Comparison of ENCODE assay signal across 9 cellular contexts in the genomic region with DNA sequence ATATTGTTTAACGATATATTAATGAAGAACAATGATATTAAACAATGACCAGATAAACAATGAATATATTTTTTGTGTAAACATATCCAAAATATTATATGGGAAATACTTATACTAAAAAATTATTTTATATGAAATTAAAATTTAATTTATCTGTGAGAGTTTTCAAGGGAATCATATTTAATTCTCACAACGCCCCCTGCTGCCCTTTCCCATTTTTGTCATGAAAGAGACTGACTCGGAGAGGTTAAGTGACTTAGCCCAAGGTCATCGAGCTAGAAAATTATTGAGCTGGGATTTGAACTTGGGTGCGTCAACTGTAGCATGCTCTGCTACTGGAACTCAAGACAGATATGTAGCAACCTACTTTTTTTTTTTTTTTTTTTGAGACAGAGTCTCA. TPM values are rescaled to one million over a fixed set of nuclear protein-coding genes. Genes with fewer than 3 reads are reported as not detected.
DNase-seq lines count a peak whose midpoint lies in the region; ATAC-seq, FAIRE-seq and TF ChIP-seq lines count a peak whose summit lies in the region.
"Had no signal": no experiment of that assay in that cellular context is flagged by ENCODE, and none has a peak within 500 bp of the region (broad histone marks: within the 10 kb centered on the region; RNA-seq: fewer than 3 reads in every experiment).

No MANE protein-coding gene starts in this region.

- H3K36me3 Mint-ChIP-seq in activated T-helper 2 cell treated with anti-CD3 and anti-CD28 coated beads, Interferon-gamma antibody, Interleukin-2, Interleukin-4, amounts not matched to agents 10 μg/mL and 5 μg/mL and 100 μg/mL, durations not matched to agents 14 hours and 24 hours and 36 hours (ENCODE audit: low read depth): no peaks in the 10 kb centered on the region

- H3K4me1 Mint-ChIP-seq in activated T-helper 2 cell treated with anti-CD3 and anti-CD28 coated beads, Interferon-gamma antibody, Interleukin-2, Interleukin-4, amounts not matched to agents 10 μg/mL and 5 μg/mL and 100 μg/mL, durations not matched to agents 14 hours and 24 hours and 36 hours (ENCODE audit: low read depth): peaks cover 13% of the 10 kb centered on the region

- no TSS peak for BruUV-seq in Panc1 (replicated peaks; lab: Mats Ljungman, UMichigan)

- H3K4me3 Mint-ChIP-seq in activated T-helper 2 cell treated with anti-CD3 and anti-CD28 coated beads, Interferon-gamma antibody, Interleukin-2, Interleukin-4, amounts not matched to agents 10 μg/mL and 5 μg/mL and 100 μg/mL, durations not matched to agents 14 hours and 24 hours and 36 hours (ENCODE audit: low read depth): no peak overlapping the region
- H3K4me3 Mint-ChIP-seq: effector memory CD8-positive, alpha-beta T cell had no signal

- H3K4me3 ChIP-seq in Panc1 (ENCODE audit: low read depth in 2 of 2, low read length in 2 of 2): no peak overlapping the region
- no peak overlapping the region for H3K4me3 ChIP-seq in effector memory CD4-positive, alpha-beta T cell (ENCODE audit: insufficient read depth, low read depth, low read length, poor library complexity, severe bottlenecking)

- no peaks in the 10 kb centered on the region for H3K9me3 ChIP-seq in Panc1 (ENCODE audit: control insufficient read depth, insufficient read depth, low read depth, low read length)
- H3K9me3 ChIP-seq in effector memory CD4-positive, alpha-beta T cell (ENCODE audit: control insufficient read depth, low read length): no peaks in the 10 kb centered on the region

- H3K27ac Mint-ChIP-seq in activated T-helper 2 cell treated with anti-CD3 and anti-CD28 coated beads, Interferon-gamma antibody, Interleukin-2, Interleukin-4, amounts not matched to agents 10 μg/mL and 5 μg/mL and 100 μg/mL, durations not matched to agents 14 hours and 24 hours and 36 hours: no peak overlapping the region
- H3K27ac Mint-ChIP-seq: effector memory CD8-positive, alpha-beta T cell had no signal

- no peaks in the 10 kb centered on the region for H3K9me3 Mint-ChIP-seq in activated T-helper 2 cell treated with anti-CD3 and anti-CD28 coated beads, Interferon-gamma antibody, Interleukin-2, Interleukin-4, amounts not matched to agents 10 μg/mL and 5 μg/mL and 100 μg/mL, durations not matched to agents 14 hours and 24 hours and 36 hours
- H3K9me3 Mint-ChIP-seq: effector memory CD8-positive, alpha-beta T cell had no signal

- POLR2A ChIA-PET in Panc1 (lab: Charles Lee) (interaction anchor here (0.6 kb wide), 1 partner anchor 351 kb away, joined by 4 read pairs; no protein-coding TSS in a partner anchor), HEK293T (lab: Yijun Ruan, JAX) (no interaction called here)

- intact Hi-C loops in Panc1 (cut with micrococcal nuclease; ENCODE audit: unreplicated experiment): no loop called here
- intact Hi-C loops in activated T-helper 2 cell treated with anti-CD3 and anti-CD28 coated beads, Interferon-gamma antibody, Interleukin-2, Interleukin-4, amounts not matched to agents 10 μg/mL and 5 μg/mL and 100 μg/mL, durations not matched to agents 14 hours and 24 hours and 36 hours (cut with micrococcal nuclease): no loop called here

- TF ChIP-seq CTCF in Panc1 (IDR thresholded peaks at IDR 0.05): peak; percentile 79

- H3K27me3 ChIP-seq in Panc1 (ENCODE audit: control insufficient read depth, insufficient read depth, low read length): no peaks in the 10 kb centered on the region
- no peaks in the 10 kb centered on the region for H3K27me3 ChIP-seq in effector memory CD4-positive, alpha-beta T cell (replicated peaks; ENCODE audit: control insufficient read depth, insufficient read depth, low read length, poor library complexity, severe bottlenecking)

- no peaks in the 10 kb centered on the region for H3K36me3 ChIP-seq in Panc1 (ENCODE audit: control insufficient read depth, insufficient read depth, low read length)
- no peaks in the 10 kb centered on the region for H3K36me3 ChIP-seq in effector memory CD4-positive, alpha-beta T cell (ENCODE audit: control insufficient read depth, insufficient read depth, low read length)

- H3K27me3 Mint-ChIP-seq in activated T-helper 2 cell treated with anti-CD3 and anti-CD28 coated beads, Interferon-gamma antibody, Interleukin-2, Interleukin-4, amounts not matched to agents 10 μg/mL and 5 μg/mL and 100 μg/mL, durations not matched to agents 14 hours and 24 hours and 36 hours (ENCODE audit: low read depth): no peaks in the 10 kb centered on the region

- in situ Hi-C loops in Panc1 (cut with HindIII; ENCODE audit: low pct_unique_long_range_greater_than_20kb, low sequenced_read_pairs): no loop called here

- H3K27ac ChIP-seq in Panc1 (ENCODE audit: low read length): no peak overlapping the region
- H3K27ac ChIP-seq in effector memory CD4-positive, alpha-beta T cell (ENCODE audit: insufficient read depth, low read length, poor library complexity, severe bottlenecking): no peak overlapping the region

- no peak for ATAC-seq in Panc1
- ATAC-seq: effector memory CD8-positive, alpha-beta T cell had no signal

- peak; percentile 70 for DNase-seq in activated effector memory CD4-positive, alpha-beta T cell treated with anti-CD3 and anti-CD28 coated beads, Interleukin-2, amount 50 U/mL, for 16 hours
- DNase-seq in activated effector memory CD4-positive, alpha-beta T cell treated with Interleukin-2 at 50 U/mL for 16 hours: no peak
- DNase-seq in Panc1 (ENCODE audit: low read depth, low spot score) (no peak), HEK293T (ENCODE audit: extremely low spot score) (no peak)
- DNase-seq in stimulated activated CD4-positive, alpha-beta T cell treated with anti-CD3 and anti-CD28 coated beads, Interleukin-4, amount 100 ng/mL, for 24 hours: peak; percentile 42
- DNase-seq in effector memory CD4-positive, alpha-beta T cell: no peak
- no peak for DNase-seq in activated T-helper 2 cell treated with anti-CD3 and anti-CD28 coated beads, Interferon-gamma antibody, Interleukin-2, Interleukin-4, amounts not matched to agents 10 μg/mL and 5 μg/mL and 100 μg/mL, durations not matched to agents 14 hours and 24 hours and 36 hours (ENCODE audit: low spot score)

- peak; percentile 41 for FAIRE-seq in endometrium (lab: Jason Lieb, UNC)

- CTCF ChIA-PET in Panc1 (lab: Charles Lee) (interaction anchor here (0.6 to 1.5 kb wide), 4 partner anchors 17 to 66 kb away, joined by 3 to 8 read pairs (median 6); no protein-coding TSS in a partner anchor), HEK293T (lab: Yijun Ruan, JAX) (interaction anchor here (0.5 to 2.4 kb wide), 7 partner anchors 10 to 328 kb away, joined by 3 to 11 read pairs (median 6); no protein-coding TSS in a partner anchor)

- H3K4me1 ChIP-seq in Panc1 (ENCODE audit: control insufficient read depth, insufficient read depth, low read length): no peaks in the 10 kb centered on the region
- H3K4me1 ChIP-seq in effector memory CD4-positive, alpha-beta T cell (ENCODE audit: control insufficient read depth, insufficient read depth, low read length, poor library complexity, severe bottlenecking): no peaks in the 10 kb centered on the region

TF ChIP-seq in HEK293T, 16 proteins besides CTCF, POLR2A, EP300 and RAD21 (continues in another document):
- no peak for TF ChIP-seq SUZ12 (IDR thresholded peaks at IDR 0.05)
- no peak for TF ChIP-seq TARDBP (IDR thresholded peaks at IDR 0.05)
- TF ChIP-seq FOXK2 (IDR thresholded peaks at IDR 0.05): no peak
- TF ChIP-seq L3MBTL2 (conservative IDR thresholded peaks at IDR 0.05): no peak
- TF ChIP-seq FOXM1 (IDR thresholded peaks at IDR 0.05; ENCODE audit: borderline replicate concordance): no peak
- TF ChIP-seq ARNT (IDR thresholded peaks at IDR 0.05): no peak
- TF ChIP-seq SP1 (IDR thresholded peaks at IDR 0.05): no peak
- TF ChIP-seq HDGF (IDR thresholded peaks at IDR 0.05; ENCODE audit: borderline replicate concordance): no peak
- TF ChIP-seq FOXA1 (IDR thresholded peaks at IDR 0.05): no peak
- TF ChIP-seq LEF1 (IDR thresholded peaks at IDR 0.05; ENCODE audit: borderline replicate concordance): no peak
- no peak for TF ChIP-seq ZNF384 (IDR thresholded peaks at IDR 0.05)
- TF ChIP-seq, protein P1, sequence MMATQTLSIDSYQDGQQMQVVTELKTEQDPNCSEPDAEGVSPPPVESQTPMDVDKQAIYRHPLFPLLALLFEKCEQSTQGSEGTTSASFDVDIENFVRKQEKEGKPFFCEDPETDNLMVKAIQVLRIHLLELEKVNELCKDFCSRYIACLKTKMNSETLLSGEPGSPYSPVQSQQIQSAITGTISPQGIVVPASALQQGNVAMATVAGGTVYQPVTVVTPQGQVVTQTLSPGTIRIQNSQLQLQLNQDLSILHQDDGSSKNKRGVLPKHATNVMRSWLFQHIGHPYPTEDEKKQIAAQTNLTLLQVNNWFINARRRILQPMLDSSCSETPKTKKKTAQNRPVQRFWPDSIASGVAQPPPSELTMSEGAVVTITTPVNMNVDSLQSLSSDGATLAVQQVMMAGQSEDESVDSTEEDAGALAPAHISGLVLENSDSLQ (IDR thresholded peaks at IDR 0.05): no peak
- no peak for TF ChIP-seq ELF4 (IDR thresholded peaks at IDR 0.05)
- TF ChIP-seq CTBP1 (IDR thresholded peaks at IDR 0.05; ENCODE audit: borderline replicate concordance): no peak

RNA-seq across cellular contexts. Expression of a gene that starts 7.2 kb away (rescaled TPM):
- 2.2 TPM for total RNA-seq in Panc1 (2021; ENCODE audit: unreplicated experiment)
- polyA plus RNA-seq in Panc1 (2012; ENCODE audit: insufficient read length): 3.7 TPM
- total RNA-seq in activated T-helper 2 cell treated with anti-CD3 and anti-CD28 coated beads, Interferon-gamma antibody, Interleukin-2, Interleukin-4, amounts not matched to agents 10 μg/mL and 5 μg/mL and 100 μg/mL, durations not matched to agents 14 hours and 24 hours and 36 hours: 3.1 and 4.4 TPM in 2 replicates

RNA-seq across cellular contexts. Expression of a gene that starts 22.4 kb away (rescaled TPM):
- 40.2 TPM for total RNA-seq in Panc1 (2021; ENCODE audit: unreplicated experiment)
- polyA plus RNA-seq in Panc1 (2012; ENCODE audit: insufficient read length): 34.6 TPM
- 56.8 and 59.0 TPM in 2 replicates for total RNA-seq in activated T-helper 2 cell treated with anti-CD3 and anti-CD28 coated beads, Interferon-gamma antibody, Interleukin-2, Interleukin-4, amounts not matched to agents 10 μg/mL and 5 μg/mL and 100 μg/mL, durations not matched to agents 14 hours and 24 hours and 36 hours

RNA-seq across cellular contexts. Expression of a gene that starts 31.5 kb away (rescaled TPM):
- 0.92 TPM for total RNA-seq in Panc1 (2021; ENCODE audit: unreplicated experiment)
- polyA plus RNA-seq in Panc1 (2012; ENCODE audit: insufficient read length): 0.67 TPM
- total RNA-seq in activated T-helper 2 cell treated with anti-CD3 and anti-CD28 coated beads, Interferon-gamma antibody, Interleukin-2, Interleukin-4, amounts not matched to agents 10 μg/mL and 5 μg/mL and 100 μg/mL, durations not matched to agents 14 hours and 24 hours and 36 hours: not detected in 2 replicates

RNA-seq across cellular contexts. Expression of a gene that starts 32.4 kb away (rescaled TPM):
- not detected for total RNA-seq in Panc1 (2021; ENCODE audit: unreplicated experiment)
- polyA plus RNA-seq in Panc1 (2012; ENCODE audit: insufficient read length): 0.92 TPM
- not detected in 2 replicates for total RNA-seq in activated T-helper 2 cell treated with anti-CD3 and anti-CD28 coated beads, Interferon-gamma antibody, Interleukin-2, Interleukin-4, amounts not matched to agents 10 μg/mL and 5 μg/mL and 100 μg/mL, durations not matched to agents 14 hours and 24 hours and 36 hours

RNA-seq across cellular contexts. Expression of a gene that starts 45.9 kb away (rescaled TPM):
- total RNA-seq in Panc1 (2021; ENCODE audit: unreplicated experiment): 82.2 TPM
- polyA plus RNA-seq in Panc1 (2012; ENCODE audit: insufficient read length): 77.3 TPM
- total RNA-seq in activated T-helper 2 cell treated with anti-CD3 and anti-CD28 coated beads, Interferon-gamma antibody, Interleukin-2, Interleukin-4, amounts not matched to agents 10 μg/mL and 5 μg/mL and 100 μg/mL, durations not matched to agents 14 hours and 24 hours and 36 hours: 30.5 and 31.0 TPM in 2 replicates

Comparison
In these comparisons a context has a peak if more than half of its experiments do, and no peak if none do; other contexts are left out.
1. DNase-seq: peak in activated effector memory CD4-positive, alpha-beta T cell treated with anti-CD3 and anti-CD28 coated beads, Interleukin-2, amount 50 U/mL, for 16 hours (single experiment) and stimulated activated CD4-positive, alpha-beta T cell treated with anti-CD3 and anti-CD28 coated beads, Interleukin-4, amount 100 ng/mL, for 24 hours (single experiment); none in activated effector memory CD4-positive, alpha-beta T cell treated with Interleukin-2 at 50 U/mL for 16 hours (single experiment), Panc1 (single experiment), HEK293T (single experiment), effector memory CD4-positive, alpha-beta T cell (0 of 3) and activated T-helper 2 cell treated with anti-CD3 and anti-CD28 coated beads, Interferon-gamma antibody, Interleukin-2, Interleukin-4, amounts not matched to agents 10 μg/mL and 5 μg/mL and 100 μg/mL, durations not matched to agents 14 hours and 24 hours and 36 hours (single experiment).